Comparison of ENCODE assay signal across 20 cellular contexts in genomic region chrX:69028761-69029120, GRCh38.
DNase-seq lines count a peak whose midpoint lies in the region; ATAC-seq lines count a peak whose summit lies in the region.
"Had no signal": no experiment of that assay in that cellular context is flagged by ENCODE, and none has a peak within 500 bp of the region (broad histone marks: within the 10 kb centered on the region; RNA-seq: fewer than 3 reads in every experiment).

No MANE protein-coding gene starts in this region.

- no peaks in the 10 kb centered on the region for H3K9me3 Mint-ChIP-seq in stimulated activated naive CD8-positive, alpha-beta T cell treated with anti-CD3 and anti-CD28 coated beads, Interleukin-15, amount 100 ng/mL, for 72 hours
- H3K9me3 Mint-ChIP-seq: activated B cell treated with CpG ODN at 0.5 μM for 24 hours; activated T-helper 1 cell treated with anti-CD3 and anti-CD28 coated beads, Interleukin-12 subunit alpha, Interleukin-12 subunit beta, Interleukin-2, Interleukin-4 antibody, amounts not matched to agents 30 ng/mL and 10 ng/mL and 1 ng/mL, durations not matched to agents 14 hours and 24 hours and 36 hours; dendritic cell treated with granulocyte-macrophage colony-stimulating factor and Interleukin-4, amounts not matched to agents 40 ng/mL and 50 ng/mL, for 4 days; stimulated activated memory B cell treated with anti-CD40 and anti-IgM and Interleukin-4, amounts not matched to agents 10 μg/mL and 1 μg/mL and 100 μg/mL, for 72 hours had no signal

- no peaks in the 10 kb centered on the region for H3K27me3 Mint-ChIP-seq in stimulated activated naive CD8-positive, alpha-beta T cell treated with anti-CD3 and anti-CD28 coated beads, Interleukin-15, amount 100 ng/mL, for 72 hours
- H3K27me3 Mint-ChIP-seq: activated B cell treated with CpG ODN at 0.5 μM for 24 hours; dendritic cell treated with granulocyte-macrophage colony-stimulating factor and Interleukin-4, amounts not matched to agents 40 ng/mL and 50 ng/mL, for 4 days; stimulated activated memory B cell treated with anti-CD40 and anti-IgM and Interleukin-4, amounts not matched to agents 10 μg/mL and 1 μg/mL and 100 μg/mL, for 72 hours had no signal

- H3K4me1 Mint-ChIP-seq in stimulated activated naive CD8-positive, alpha-beta T cell treated with anti-CD3 and anti-CD28 coated beads, Interleukin-15, amount 100 ng/mL, for 72 hours = peaks cover 15% of the 10 kb centered on the region

- H3K27ac Mint-ChIP-seq in stimulated activated naive CD8-positive, alpha-beta T cell treated with anti-CD3 and anti-CD28 coated beads, Interleukin-15, amount 100 ng/mL, for 72 hours = no peak overlapping the region
- H3K27ac Mint-ChIP-seq: activated B cell treated with CpG ODN at 0.5 μM for 24 hours; dendritic cell treated with granulocyte-macrophage colony-stimulating factor and Interleukin-4, amounts not matched to agents 40 ng/mL and 50 ng/mL, for 4 days; stimulated activated memory B cell treated with anti-CD40 and anti-IgM and Interleukin-4, amounts not matched to agents 10 μg/mL and 1 μg/mL and 100 μg/mL, for 72 hours had no signal

- no peak overlapping the region for H3K4me3 Mint-ChIP-seq in stimulated activated naive CD8-positive, alpha-beta T cell treated with anti-CD3 and anti-CD28 coated beads, Interleukin-15, amount 100 ng/mL, for 72 hours
- H3K4me3 Mint-ChIP-seq: activated B cell treated with CpG ODN at 0.5 μM for 24 hours; activated T-helper 1 cell treated with anti-CD3 and anti-CD28 coated beads, Interleukin-12 subunit alpha, Interleukin-12 subunit beta, Interleukin-2, Interleukin-4 antibody, amounts not matched to agents 30 ng/mL and 10 ng/mL and 1 ng/mL, durations not matched to agents 14 hours and 24 hours and 36 hours; CD14-positive monocyte; dendritic cell treated with granulocyte-macrophage colony-stimulating factor and Interleukin-4, amounts not matched to agents 40 ng/mL and 50 ng/mL, for 4 days; stimulated activated memory B cell treated with anti-CD40 and anti-IgM and Interleukin-4, amounts not matched to agents 10 μg/mL and 1 μg/mL and 100 μg/mL, for 72 hours had no signal

- H3K27ac ChIP-seq in epithelial cell of prostate = peak overlapping the region; percentile 96
- H3K27ac ChIP-seq: A549, heart left ventricle had no signal

- ATAC-seq in GM19438 (IDR thresholded peaks at IDR 0.05; ENCODE audit: low read depth, unreplicated experiment) (peak; percentile 20), HG03432 (IDR thresholded peaks at IDR 0.05; ENCODE audit: unreplicated experiment) (peak; percentile 33), HG02759 (IDR thresholded peaks at IDR 0.05; ENCODE audit: unreplicated experiment) (no peak)
- ATAC-seq in stimulated activated naive CD8-positive, alpha-beta T cell treated with anti-CD3 and anti-CD28 coated beads, Interleukin-15, amount 100 ng/mL, for 72 hours = no peak
- ATAC-seq: A549, heart left ventricle, right cardiac atrium had no signal

- DNase-seq in AG20443 (ENCODE audit: low spot score) (peak; percentile 0), epithelial cell of prostate (ENCODE audit: low read depth, low spot score) (no peak), SIG-M5 (lab: John Stamatoyannopoulos, UW) (no peak), RKO (ENCODE audit: low spot score) (no peak)
- DNase-seq in stimulated activated naive CD8-positive, alpha-beta T cell treated with anti-CD3 and anti-CD28 coated beads, Interleukin-15, amount 100 ng/mL, for 72 hours = no peak
- DNase-seq: activated B cell treated with CpG ODN at 0.5 μM for 24 hours, DMS153, heart left ventricle, NCI-H2081 treated with DMSO at 0.1 percent for 48 hours, NCI-H524, occipital lobe, right cardiac atrium had no signal

Comparison
In these comparisons a context has a peak if more than half of its experiments do, and no peak if none do; other contexts are left out.
1. ATAC-seq: peak in GM19438 (single experiment) and HG03432 (single experiment); none in stimulated activated naive CD8-positive, alpha-beta T cell treated with anti-CD3 and anti-CD28 coated beads, Interleukin-15, amount 100 ng/mL, for 72 hours (single experiment) and HG02759 (single experiment).